Comparison of ENCODE assay signal across 8 cellular contexts in the genomic region with DNA sequence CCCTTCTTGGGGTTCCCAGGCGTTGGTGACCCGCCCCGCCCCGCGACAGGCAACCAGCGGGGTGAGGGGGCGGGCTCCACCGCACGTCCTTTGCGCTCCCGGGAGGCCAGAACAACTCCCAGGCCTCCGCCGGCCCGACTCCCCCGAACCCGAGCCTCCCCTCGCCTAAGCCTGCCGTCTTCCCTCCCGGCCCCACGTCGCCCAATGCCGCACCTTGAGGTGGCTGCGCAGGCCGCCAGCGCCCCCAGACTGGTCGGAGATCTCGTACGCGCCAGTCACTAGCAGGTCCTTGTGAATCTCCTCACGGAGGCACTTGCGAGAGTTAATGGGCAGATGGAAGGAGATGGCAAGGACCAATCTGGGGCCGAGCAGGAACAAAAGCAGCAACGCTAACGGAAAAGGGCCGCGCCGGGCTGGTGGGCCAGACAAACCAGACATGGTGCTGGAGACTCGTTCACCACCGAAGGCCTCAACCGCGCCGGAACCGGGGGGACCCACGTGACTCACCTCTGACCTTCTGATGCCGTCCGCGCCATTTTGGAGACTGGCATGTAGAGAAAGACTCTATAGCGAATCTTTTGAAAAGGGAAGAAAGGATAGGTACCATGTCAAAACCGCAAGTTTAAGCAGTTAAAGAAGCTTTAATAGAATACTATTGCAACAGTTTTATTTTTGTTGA. TPM values are rescaled to one million over a fixed set of nuclear protein-coding genes. Genes with fewer than 3 reads are reported as not detected.
DNase-seq lines count a peak whose midpoint lies in the region; ATAC-seq and TF ChIP-seq lines count a peak whose summit lies in the region.

TSS of gene TMED10 (minus strand) at position 471 of the 679 bp plus-strand sequence. CDS start at position 438, 33 bp downstream.

- H3K9me3 ChIP-seq in PC-9 (ENCODE audit: insufficient read depth, low read depth): no peaks in the 10 kb centered on the region
- no peaks in the 10 kb centered on the region for H3K9me3 ChIP-seq in naive thymus-derived CD4-positive, alpha-beta T cell (ENCODE audit: control insufficient read depth in 2 of 3, low read length in 3 of 3)

- no peaks in the 10 kb centered on the region for H3K9me3 Mint-ChIP-seq in naive thymus-derived CD4-positive, alpha-beta T cell
- no peaks in the 10 kb centered on the region for H3K9me3 Mint-ChIP-seq in stimulated activated naive B cell treated with anti-CD40 and anti-IgM and Interleukin-4, amounts not matched to agents 10 μg/mL and 1 μg/mL and 100 μg/mL, for 72 hours

- H3K36me3 ChIP-seq in PC-9 (ENCODE audit: low read depth): peaks cover 22% of the 10 kb centered on the region; the same call in 1 of the 2 replicates
- H3K36me3 ChIP-seq in naive thymus-derived CD4-positive, alpha-beta T cell (ENCODE audit: control insufficient read depth in 2 of 3, insufficient read depth in 3 of 3, low read length in 3 of 3): peaks cover 0 to 3% (median 0%) of the 10 kb centered on the region in 3 experiments

- peaks cover 27 to 60% (median 53%) of the 10 kb centered on the region in 7 donors for H3K4me1 Mint-ChIP-seq in naive thymus-derived CD4-positive, alpha-beta T cell
- H3K4me1 Mint-ChIP-seq in stimulated activated naive B cell treated with anti-CD40 and anti-IgM and Interleukin-4, amounts not matched to agents 10 μg/mL and 1 μg/mL and 100 μg/mL, for 72 hours: peaks cover 18 to 36% of the 10 kb centered on the region in 2 donors

- peaks cover 39% of the 10 kb centered on the region for H4K20me1 ChIP-seq in PC-9 (ENCODE audit: insufficient read depth)

- H3K4me3 ChIP-seq in PC-9: peak within 1 kb of the TSS; percentile 80
- peak within 1 kb of the TSS; percentile 93 for H3K4me3 ChIP-seq in naive thymus-derived CD4-positive, alpha-beta T cell (ENCODE audit: low read length)

- intact Hi-C loops in PC-9 (cut with micrococcal nuclease; ENCODE audit: unreplicated experiment): loop anchor here (1.0 to 5.0 kb wide), 6 partner anchors 24 to 281 kb away; no protein-coding TSS in a partner anchor
- intact Hi-C loops in naive thymus-derived CD4-positive, alpha-beta T cell (cut with micrococcal nuclease): loop anchor here (1.0 to 10.0 kb wide), 18 partner anchors 17 to 1091 kb away; partner anchors contain the start of genes EIF2B2 (in 2 of the 2), FOS (in 2 of the 2), NEK9 (in 2 of the 2) and YLPM1 (in 2 of the 2)

- peak within 1 kb of the TSS; percentile 80 for H2AFZ ChIP-seq in PC-9

- DNase-seq in COR-L47 (lab: John Stamatoyannopoulos, UW): peak; percentile 88
- peak; percentile 84 to 96 for DNase-seq in PC-9
- peak; percentile 80 for DNase-seq in activated T-helper 1 cell treated with Interleukin-2 at 50 U/mL for 16 hours (ENCODE audit: low read depth)
- DNase-seq in fibroblast of gingiva (ENCODE audit: low read depth): peak; percentile 88
- peak; percentile 86 to 96 (median 94) for DNase-seq in naive thymus-derived CD4-positive, alpha-beta T cell
- peak; percentile 82 for DNase-seq in stimulated activated naive B cell treated with anti-CD40 and anti-IgM and Interleukin-4, amounts not matched to agents 10 μg/mL and 1 μg/mL and 100 μg/mL, for 72 hours

- ATAC-seq in GM19452 (IDR thresholded peaks at IDR 0.05; ENCODE audit: unreplicated experiment) (peak; percentile 70), HG03575 (IDR thresholded peaks at IDR 0.05; ENCODE audit: extremely low read depth, insufficient number of reproducible peaks, low FRiP score, unreplicated experiment) (peak; percentile 23)
- peak; percentile 84 for ATAC-seq in naive thymus-derived CD4-positive, alpha-beta T cell
- peak; percentile 86 for ATAC-seq in stimulated activated naive B cell treated with anti-CD40 and anti-IgM and Interleukin-4, amounts not matched to agents 10 μg/mL and 1 μg/mL and 100 μg/mL, for 72 hours (replicated peaks)

- H3K4me3 Mint-ChIP-seq in naive thymus-derived CD4-positive, alpha-beta T cell: peak within 1 kb of the TSS; percentile 77 to 96 (median 91)
- H3K4me3 Mint-ChIP-seq in stimulated activated naive B cell treated with anti-CD40 and anti-IgM and Interleukin-4, amounts not matched to agents 10 μg/mL and 1 μg/mL and 100 μg/mL, for 72 hours: peak within 1 kb of the TSS; percentile 95 to 97

- POLR2A ChIA-PET in PC-9 (lab: Charles Lee; ENCODE audit: unreplicated experiment): interaction anchor here (0.6 to 1.2 kb wide), 11 partner anchors 26 to 1919 kb away, joined by 3 to 8 read pairs (median 3); partner anchors contain the start of gene FOS
- POLR2A ChIA-PET in naive thymus-derived CD4-positive, alpha-beta T cell (lab: Charles Lee): interaction anchor here (0.6 to 1.2 kb wide), 18 partner anchors 8 to 118 kb away, joined by 3 to 10 read pairs (median 4); partner anchors contain the start of gene NEK9

- peak within 1 kb of the TSS; percentile 94 for H3K27ac ChIP-seq in PC-9
- peak within 1 kb of the TSS; percentile 98 for H3K27ac ChIP-seq in naive thymus-derived CD4-positive, alpha-beta T cell (ENCODE audit: low read depth, low read length)

- H3F3A ChIP-seq in PC-9 (ENCODE audit: insufficient read depth, low read depth): peaks cover 7% of the 10 kb centered on the region

- H3K27ac Mint-ChIP-seq in naive thymus-derived CD4-positive, alpha-beta T cell: peak within 1 kb of the TSS; percentile 95 to 99 (median 97)
- peak within 1 kb of the TSS; percentile 99 for H3K27ac Mint-ChIP-seq in stimulated activated naive B cell treated with anti-CD40 and anti-IgM and Interleukin-4, amounts not matched to agents 10 μg/mL and 1 μg/mL and 100 μg/mL, for 72 hours

- H3K27me3 ChIP-seq in PC-9 (ENCODE audit: insufficient read depth, low read depth): no peaks in the 10 kb centered on the region
- no peaks in the 10 kb centered on the region for H3K27me3 ChIP-seq in naive thymus-derived CD4-positive, alpha-beta T cell (ENCODE audit: control insufficient read depth in 2 of 2, insufficient read depth in 2 of 2, low read length in 2 of 2)

- CTCF ChIA-PET in PC-9 (lab: Charles Lee): interaction anchor here (0.7 to 1.8 kb wide), 2 partner anchors 119 to 125 kb away, joined by 3 to 13 read pairs; no protein-coding TSS in a partner anchor
- CTCF ChIA-PET in naive thymus-derived CD4-positive, alpha-beta T cell (lab: Charles Lee): interaction anchor here (0.9 to 1.2 kb wide), 4 partner anchors 16 to 114 kb away, joined by 3 to 5 read pairs (median 4); no protein-coding TSS in a partner anchor

- peak within 1 kb of the TSS; percentile 84 for H3K4me2 ChIP-seq in PC-9

- H3K27me3 Mint-ChIP-seq in naive thymus-derived CD4-positive, alpha-beta T cell: peaks cover 0 to 7% (median 0%) of the 10 kb centered on the region in 5 donors
- H3K27me3 Mint-ChIP-seq in stimulated activated naive B cell treated with anti-CD40 and anti-IgM and Interleukin-4, amounts not matched to agents 10 μg/mL and 1 μg/mL and 100 μg/mL, for 72 hours: no peaks in the 10 kb centered on the region

- H3K4me1 ChIP-seq in PC-9 (replicated peaks; ENCODE audit: insufficient read depth): peaks cover 26% of the 10 kb centered on the region
- peaks cover 27 to 33% of the 10 kb centered on the region in 2 donors for H3K4me1 ChIP-seq in naive thymus-derived CD4-positive, alpha-beta T cell (ENCODE audit: control insufficient read depth in 2 of 2, insufficient read depth in 2 of 2, low read length in 2 of 2)

- peaks cover 0 to 14% (median 0%) of the 10 kb centered on the region in 5 donors for H3K36me3 Mint-ChIP-seq in naive thymus-derived CD4-positive, alpha-beta T cell
- H3K36me3 Mint-ChIP-seq in stimulated activated naive B cell treated with anti-CD40 and anti-IgM and Interleukin-4, amounts not matched to agents 10 μg/mL and 1 μg/mL and 100 μg/mL, for 72 hours: peaks cover 4 to 10% of the 10 kb centered on the region in 2 donors

- H3K79me2 ChIP-seq in PC-9 (ENCODE audit: low read depth): peaks cover 52% of the 10 kb centered on the region

- TSS peak; percentile 86 for BruUV-seq in PC-9 (replicated peaks; lab: Mats Ljungman, UMichigan)

- TF ChIP-seq CTCF in PC-9 (conservative IDR thresholded peaks at IDR 0.05): no peak

- no peaks in the 10 kb centered on the region for H3K9me2 ChIP-seq in PC-9 (ENCODE audit: insufficient read depth)

RNA-seq across cellular contexts. Expression of gene TMED10, which starts in this region (rescaled TPM):
- 709 and 770 TPM in 2 replicates for total RNA-seq in PC-9 (2021)
- 100 to 1,000 TPM; 155 to 233 (median 171) TPM for total RNA-seq in naive thymus-derived CD4-positive, alpha-beta T cell
- polyA plus RNA-seq in naive thymus-derived CD4-positive, alpha-beta T cell: 100 to 1,000 TPM; 204 to 245 TPM

Comparison
In these comparisons a context has a peak if more than half of its experiments do, and no peak if none do; other contexts are left out.
1. Peak in every context shown above with its lines: DNase-seq, ATAC-seq, H3K4me3 ChIP-seq and H3K27ac ChIP-seq.
2. ATAC-seq: peak in every context shown above with its lines; median percentile 86 in stimulated activated naive B cell treated with anti-CD40 and anti-IgM and Interleukin-4, amounts not matched to agents 10 μg/mL and 1 μg/mL and 100 μg/mL, for 72 hours; 84 in naive thymus-derived CD4-positive, alpha-beta T cell; 70 in GM19452; 23 in HG03575.